ENCODE assay signal across 26 cellular contexts in genomic region chr5:122351416-122352157, GRCh38. TPM values are rescaled to one million over a fixed set of nuclear protein-coding genes. Genes with fewer than 3 reads are reported as not detected.
A peak's percentile ranks its signal among the peaks of the same experiment; 100 is the strongest.
DNase-seq lines count a peak whose midpoint lies in the region; ATAC-seq and TF ChIP-seq lines count a peak whose summit lies in the region.
"Had no signal": no experiment of that assay in that cellular context is flagged by ENCODE, and none has a peak within 500 bp of the region (broad histone marks: within the 10 kb centered on the region; RNA-seq: fewer than 3 reads in every experiment).

No MANE protein-coding gene starts in this region.

- no peaks in the 10 kb centered on the region for H3K9me3 ChIP-seq in trophoblast cell (ENCODE audit: insufficient read depth, low read depth, low read length)
- H3K9me3 ChIP-seq: heart right ventricle, left ventricle myocardium inferior, upper lobe of left lung had no signal

- H3K27ac ChIP-seq in trophoblast cell (ENCODE audit: low read depth, low read length) = no peak overlapping the region
- H3K27ac ChIP-seq: 22Rv1, heart right ventricle, left ventricle myocardium inferior, RWPE1, SK-N-MC, upper lobe of left lung, WERI-Rb-1 had no signal

- H3K9ac ChIP-seq in trophoblast cell (ENCODE audit: low read length) = no peak overlapping the region

- H2AFZ ChIP-seq in trophoblast cell (ENCODE audit: insufficient read depth, low read length, poor library complexity) = no peak overlapping the region

- no peak overlapping the region for H3K23ac ChIP-seq in trophoblast cell (ENCODE audit: low read length)

- no peak overlapping the region for H3K4me3 ChIP-seq in fibroblast of mammary gland (ENCODE audit: control insufficient read depth, low read depth, low read length)
- no peak overlapping the region for H3K4me3 ChIP-seq in trophoblast cell (ENCODE audit: low read depth, low read length)
- H3K4me3 ChIP-seq: GM12878, heart right ventricle, left ventricle myocardium inferior, SK-N-MC, skin epidermis, upper lobe of left lung had no signal

- peaks cover 8% of the 10 kb centered on the region for H3K79me1 ChIP-seq in trophoblast cell (ENCODE audit: low read length)

- no peak for ATAC-seq in GM21515 (IDR thresholded peaks at IDR 0.05; ENCODE audit: unreplicated experiment)
- ATAC-seq: GM12878; heart right ventricle; naive thymus-derived CD8-positive, alpha-beta T cell had no signal

- no peaks in the 10 kb centered on the region for H3K36me3 ChIP-seq in trophoblast cell (ENCODE audit: control insufficient read depth in 1 of 2, insufficient read depth in 2 of 2, low read length in 2 of 2)
- H3K36me3 ChIP-seq: heart right ventricle, left ventricle myocardium inferior, upper lobe of left lung, WERI-Rb-1 had no signal

- H3K4me1 ChIP-seq in trophoblast cell (ENCODE audit: control insufficient read depth in 1 of 2, insufficient read depth in 2 of 2, low read length in 2 of 2) = peaks cover 3 to 6% of the 10 kb centered on the region in 2 experiments
- H3K4me1 ChIP-seq: heart right ventricle, left ventricle myocardium inferior, upper lobe of left lung had no signal

- no peak overlapping the region for H3K14ac ChIP-seq in trophoblast cell (ENCODE audit: low read length)

- no peak overlapping the region for H3K4ac ChIP-seq in trophoblast cell (ENCODE audit: low read depth, low read length)

- H2AK5ac ChIP-seq in trophoblast cell (ENCODE audit: low read length) = no peak overlapping the region

- no peak overlapping the region for H3K4me2 ChIP-seq in trophoblast cell (ENCODE audit: low read length)

- H3K27me3 ChIP-seq in trophoblast cell (ENCODE audit: insufficient read depth, low read length) = no peaks in the 10 kb centered on the region
- H3K27me3 ChIP-seq: heart right ventricle, upper lobe of left lung had no signal

- H2BK120ac ChIP-seq in trophoblast cell (ENCODE audit: insufficient read depth, low read length, poor library complexity) = no peak overlapping the region

- TF ChIP-seq CTCF in fibroblast of mammary gland (conservative IDR thresholded peaks at IDR 0.05; ENCODE audit: control insufficient read depth, insufficient read depth, low read depth, low read length) = no peak

- no peak overlapping the region for H4K12ac ChIP-seq in trophoblast cell (ENCODE audit: low read depth, low read length)

- H4K91ac ChIP-seq in trophoblast cell (ENCODE audit: low read depth, low read length) = peak overlapping the region; percentile 58

- no peak overlapping the region for H2BK12ac ChIP-seq in trophoblast cell (ENCODE audit: low read length)

- H4K8ac ChIP-seq in trophoblast cell (ENCODE audit: low read depth, low read length) = no peak overlapping the region

- no peak overlapping the region for H3K18ac ChIP-seq in trophoblast cell (ENCODE audit: low read length)

- no CpG with 5 or more reads among the region's 4 CpGs for WGBS in trophoblast cell (ENCODE audit: extremely low coverage, insufficient coverage, insufficient read length)

- DNase-seq in NCI-H446 treated with DMSO at 0.1 percent for 48 hours (lab: John Stamatoyannopoulos, UW) (peak; percentile 9), NCI-H446 (lab: John Stamatoyannopoulos, UW) (no peak), SK-N-DZ (ENCODE audit: low spot score) (peak; percentile 10), fibroblast of mammary gland (ENCODE audit: low read depth) (peak; percentile 74), trophoblast cell (peak in 1 of 2 donors; percentile 4), inferior parietal cortex (ENCODE audit: extremely low spot score) (no peak), HK-2 (ENCODE audit: unreplicated experiment) (no peak)
- DNase-seq: activated CD4-positive, alpha-beta T cell treated with anti-CD3 and anti-CD28 coated beads, Interleukin-2, amount 10 ng/mL, durations not matched to agents 7 days and 5 days; activated naive CD4-positive, alpha-beta T cell treated with anti-CD3 and anti-CD28 coated beads, Interleukin-2, amount 50 U/mL, for 16 hours; anterior cingulate cortex; dermis blood vessel endothelial cell; DMS79; heart right ventricle; left ventricle myocardium inferior; midbrain; naive thymus-derived CD8-positive, alpha-beta T cell; NCI-H774; stimulated activated CD4-positive, alpha-beta T cell treated with anti-CD3 and anti-CD28 coated beads, Interleukin-1b, Interleukin-23, amount 100 ng/mL, for 48 hours; upper lobe of left lung; WERI-Rb-1 had no signal

- no peak overlapping the region for H2BK5ac ChIP-seq in trophoblast cell (ENCODE audit: low read depth, low read length, poor library complexity)

- no peaks in the 10 kb centered on the region for H3K79me2 ChIP-seq in trophoblast cell (ENCODE audit: control insufficient read depth, insufficient read depth, low read length, poor library complexity)

RNA-seq across cellular contexts. Expression of gene SNCAIP, which starts 39.5 kb away (rescaled TPM):
- polyA plus RNA-seq in SK-N-DZ (2014; cell fraction: cytosol; rRNA removed) = 0.10 and 0.14 TPM in 2 replicates
- 0.12 TPM in 1 of 2 replicates, not detected in the other for polyA plus RNA-seq in SK-N-DZ (2014; cell fraction: nucleus; rRNA removed)
- polyA plus RNA-seq in trophoblast cell (2013) = 17.6 and 18.4 TPM in 2 replicates
- polyA plus RNA-seq: naive thymus-derived CD8-positive, alpha-beta T cell had no signal

Comparison
In these comparisons a context has a peak if more than half of its experiments do, and no peak if none do; other contexts are left out.
1. DNase-seq: peak in NCI-H446 treated with DMSO at 0.1 percent for 48 hours (single experiment), SK-N-DZ (single experiment) and fibroblast of mammary gland (single experiment); none in NCI-H446 (0 of 2), inferior parietal cortex (single experiment) and HK-2 (single experiment).